ENCODE assay signal across 35 cellular contexts in the genomic region with DNA sequence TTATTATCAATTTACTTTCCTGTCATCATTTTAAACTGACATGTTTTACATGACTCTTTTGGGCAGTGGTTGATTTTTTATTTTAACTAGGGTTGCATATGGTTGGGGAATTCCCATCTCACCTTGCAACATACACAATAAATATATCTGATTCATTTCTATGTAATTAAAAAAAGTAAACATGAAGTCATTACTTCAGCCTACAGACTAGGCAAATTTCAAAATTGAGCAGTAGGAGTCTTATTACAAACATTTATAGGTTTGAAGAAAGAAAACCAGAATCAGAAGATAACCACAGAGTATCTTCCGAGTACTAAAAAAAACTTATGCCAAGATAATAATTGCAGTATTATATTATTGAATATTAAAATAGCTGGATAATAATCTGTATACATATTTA.
"Had no signal": no experiment of that assay in that cellular context is flagged by ENCODE, and none has a peak within 500 bp of the region (broad histone marks: within the 10 kb centered on the region; RNA-seq: fewer than 3 reads in every experiment).

No MANE protein-coding gene starts in this region.

- FAIRE-seq: astrocyte, TTC549 had no signal

- H3K27me3 ChIP-seq: adrenal gland, body of pancreas, brain microvascular endothelial cell, breast epithelium, cardiac muscle cell had no signal

- H3K36me3 ChIP-seq: adrenal gland, brain microvascular endothelial cell, breast epithelium, cardiac muscle cell had no signal

- DNase-seq: activated B cell treated with CpG ODN at 0.5 μM for 24 hours; activated CD4-positive, alpha-beta memory T cell treated with anti-CD3 and anti-CD28 coated beads for 36 hours; activated CD4-positive, alpha-beta T cell treated with anti-CD3 and anti-CD28 coated beads for 4 hours; activated CD4-positive, alpha-beta T cell treated with anti-CD3 and anti-CD28 coated beads, Interleukin-2, amount 10 ng/mL, durations not matched to agents 24 days and 14 days; activated CD4-positive, alpha-beta T cell treated with anti-CD3 and anti-CD28 coated beads, Interleukin-2, amount 50 U/mL, for 1 hour; activated CD4-positive, alpha-beta T cell treated with anti-CD3 and anti-CD28 coated beads, Interleukin-2, amount 50 U/mL, for 4 hours; activated CD4-positive, CD25-positive, alpha-beta regulatory T cell treated with anti-CD3 and anti-CD28 coated beads, Interleukin-2, amount 50 U/mL, for 72 hours; activated CD8-positive, alpha-beta memory T cell treated with anti-CD3 and anti-CD28 coated beads, Interleukin-2, amount 50 U/mL, for 4 hours; activated CD8-positive, alpha-beta T cell treated with anti-CD3 and anti-CD28 coated beads for 36 hours; activated effector memory CD4-positive, alpha-beta T cell treated with anti-CD3 and anti-CD28 coated beads, Interleukin-2, amount 50 U/mL, for 16 hours; activated gamma-delta T cell treated with Interleukin-2 at 50 U/mL for 16 hours; activated naive CD4-positive, alpha-beta T cell; activated naive CD4-positive, alpha-beta T cell treated with anti-CD3 and anti-CD28 coated beads for 36 hours; activated naive CD4-positive, alpha-beta T cell treated with anti-CD3 and anti-CD28 coated beads, Interleukin-2, amount 50 U/mL, for 16 hours; activated naive CD8-positive, alpha-beta T cell treated with anti-CD3 and anti-CD28 coated beads for 36 hours; activated T-cell treated with anti-CD3 and anti-CD28 coated beads for 4 hours; activated T-cell treated with anti-CD3 and anti-CD28 coated beads, Interleukin-2, amount 50 U/mL, for 1 hour; activated T-cell treated with anti-CD3 and anti-CD28 coated beads, Interleukin-2, amount 50 U/mL, for 4 hours; activated T-cell treated with anti-CD3 and anti-CD28 coated beads, Interleukin-2, amount 50 U/mL, for 72 hours; adrenal gland; amniotic stem cell; aorta; body of pancreas; brain microvascular endothelial cell; caudate nucleus; cerebellar nuclear complex; T-helper 2 cell; T-helper 9 cell had no signal

- H3K4me3 ChIP-seq: adrenal gland, body of pancreas, breast epithelium, cardiac muscle cell had no signal

- H3K9me3 ChIP-seq: adrenal gland, body of pancreas, breast epithelium had no signal

- H3K27ac ChIP-seq: adrenal gland, body of pancreas, brain microvascular endothelial cell, breast epithelium, cardiac muscle cell, VCaP had no signal

- ATAC-seq: activated CD8-positive, alpha-beta T cell treated with anti-CD3 and anti-CD28 coated beads for 36 hours; activated naive CD4-positive, alpha-beta T cell treated with anti-CD3 and anti-CD28 coated beads, Interleukin-2, amount 50 U/mL, for 72 hours; activated T-cell treated with anti-CD3 and anti-CD28 coated beads, Interleukin-2, amount 50 U/mL, for 4 hours; activated T-cell treated with anti-CD3 and anti-CD28 coated beads, Interleukin-2, amount 50 U/mL, for 72 hours; activated T-helper 17 cell treated with anti-CD3 and anti-CD28 coated beads, Interleukin-2, amount 50 U/mL, for 72 hours; body of pancreas had no signal

- H3K4me1 ChIP-seq: adrenal gland, body of pancreas, breast epithelium had no signal
